8 cellular contexts compared by ENCODE assay signal in genomic region chr11:73376168-73376802, GRCh38. TPM values are rescaled to one million over a fixed set of nuclear protein-coding genes. Genes with fewer than 3 reads are reported as not detected.
DNase-seq lines count a peak whose midpoint lies in the region; ATAC-seq, FAIRE-seq and TF ChIP-seq lines count a peak whose summit lies in the region.

A gene with protein sequence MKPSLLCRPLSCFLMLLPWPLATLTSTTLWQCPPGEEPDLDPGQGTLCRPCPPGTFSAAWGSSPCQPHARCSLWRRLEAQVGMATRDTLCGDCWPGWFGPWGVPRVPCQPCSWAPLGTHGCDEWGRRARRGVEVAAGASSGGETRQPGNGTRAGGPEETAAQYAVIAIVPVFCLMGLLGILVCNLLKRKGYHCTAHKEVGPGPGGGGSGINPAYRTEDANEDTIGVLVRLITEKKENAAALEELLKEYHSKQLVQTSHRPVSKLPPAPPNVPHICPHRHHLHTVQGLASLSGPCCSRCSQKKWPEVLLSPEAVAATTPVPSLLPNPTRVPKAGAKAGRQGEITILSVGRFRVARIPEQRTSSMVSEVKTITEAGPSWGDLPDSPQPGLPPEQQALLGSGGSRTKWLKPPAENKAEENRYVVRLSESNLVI (plus strand): TSS chr11:73376399. CDS start chr11:73389137, 12,738 bp downstream.

- H3K9me3 ChIP-seq in heart right ventricle: no peaks in the 10 kb centered on the region

- peak within 1 kb of the TSS; percentile 86 to 94 for H3K27ac Mint-ChIP-seq in T-cell
- peak within 1 kb of the TSS; percentile 72 for H3K27ac Mint-ChIP-seq in progenitor cell of endocrine pancreas

- 0 to 1% (median 0%) methylated on average over 70 to 95 of the region's 95 CpGs for WGBS in adipose tissue, 3 donors
- 1% methylated on average over 75 to 95 of the region's 95 CpGs for WGBS in heart right ventricle, 2 donors

- H3K9me3 Mint-ChIP-seq in T-cell (no peaks in the 10 kb centered on the region), progenitor cell of endocrine pancreas (ENCODE audit: low read depth) (no peaks in the 10 kb centered on the region)

- H3K4me3 Mint-ChIP-seq in T-cell: peak within 1 kb of the TSS; percentile 82 to 89 (median 88)
- peak within 1 kb of the TSS; percentile 82 for H3K4me3 Mint-ChIP-seq in progenitor cell of endocrine pancreas (ENCODE audit: low read depth)

- H3K27me3 Mint-ChIP-seq in T-cell: no peaks in the 10 kb centered on the region
- H3K27me3 Mint-ChIP-seq in progenitor cell of endocrine pancreas: peaks cover 6% of the 10 kb centered on the region

- CTCF ChIA-PET in T-cell (lab: Charles Lee): interaction anchor here in 1 of 2 donors (1.4 kb wide), 1 partner anchor 25 kb away, joined by 5 read pairs; no protein-coding TSS in a partner anchor

- no peaks in the 10 kb centered on the region for H3K36me3 Mint-ChIP-seq in T-cell
- H3K36me3 Mint-ChIP-seq in progenitor cell of endocrine pancreas (ENCODE audit: insufficient read depth): no peaks in the 10 kb centered on the region

- peak; percentile 89 to 98 (median 94) for TF ChIP-seq CTCF in heart right ventricle (IDR thresholded peaks at IDR 0.05)
- peak; percentile 81 for TF ChIP-seq CTCF in progenitor cell of endocrine pancreas (IDR thresholded peaks at IDR 0.05; ENCODE audit: unreplicated experiment)

- peak; percentile 99 for DNase-seq in GM12891 (ENCODE audit: insufficient read length, low spot score)
- DNase-seq in NCI-H1105 treated with DMSO at 0.1 percent for 48 hours (lab: John Stamatoyannopoulos, UW): peak; percentile 86
- DNase-seq in T-cell: peak; percentile 81 to 97 (median 90)
- DNase-seq in heart right ventricle: peak; percentile 85 to 93
- peak; percentile 95 for DNase-seq in progenitor cell of endocrine pancreas (ENCODE audit: low spot score, unreplicated experiment)
- peak; percentile 88 for DNase-seq in ureter (ENCODE audit: low spot score)

- peak; percentile 96 for TF ChIP-seq POLR2A in GM12891 (IDR thresholded peaks at IDR 0.05; ENCODE audit: low read depth, low read length)

- H3K4me3 ChIP-seq in heart right ventricle: peak within 1 kb of the TSS; percentile 54 to 95 (median 74)

- no peaks in the 10 kb centered on the region for H3K27me3 ChIP-seq in heart right ventricle

- H3K36me3 ChIP-seq in heart right ventricle: peaks cover 0 to 4% (median 0%) of the 10 kb centered on the region in 9 donors

- POLR2A ChIA-PET in T-cell (lab: Charles Lee): no interaction called here

- ATAC-seq in HG02678 (IDR thresholded peaks at IDR 0.05; ENCODE audit: unreplicated experiment) (peak; percentile 79), T-cell (replicated peaks in 1 of 4) (peak; percentile 88 to 96 (median 90)), heart right ventricle (peak; percentile 82 to 94 (median 91))

- intact Hi-C loops in heart right ventricle (cut with DNase I): loop anchor here in 1 of 10 donors (5.0 kb wide), 1 partner anchor 69 kb away; the partner anchor contains the start of gene ARHGEF17

- H3K4me1 ChIP-seq in heart right ventricle: peaks cover 12 to 67% (median 48%) of the 10 kb centered on the region in 9 donors

- H3K4me1 Mint-ChIP-seq in T-cell (peaks cover 42 to 57% (median 43%) of the 10 kb centered on the region in 3 donors), progenitor cell of endocrine pancreas (ENCODE audit: low read depth) (peaks cover 8% of the 10 kb centered on the region)

- H3K27ac ChIP-seq in adipose tissue (ENCODE audit: low read depth, low read length) (peak within 1 kb of the TSS; percentile 68), heart right ventricle (peak within 1 kb of the TSS in 9 of 10 donors; percentile 64 to 99 (median 82))

- FAIRE-seq in GM12891 (lab: Jason Lieb, UNC): peak; percentile 100

TF ChIP-seq in GM12891, 5 proteins besides CTCF, POLR2A, EP300 and RAD21:
- TF ChIP-seq TAF1 (IDR thresholded peaks at IDR 0.05; ENCODE audit: low read depth, low read length) (peak; percentile 88), PAX5 (IDR thresholded peaks at IDR 0.05; ENCODE audit: insufficient read depth, low read length, severe bottlenecking) (no peak), POU2F2 (IDR thresholded peaks at IDR 0.05; ENCODE audit: low read depth, low read length) (peak; percentile 82; the same call in 1 of the 2 replicates), POLR2AphosphoS5 (IDR thresholded peaks at IDR 0.05; ENCODE audit: low read depth, low read length) (peak; percentile 91), SPI1 (IDR thresholded peaks at IDR 0.05; ENCODE audit: low read depth, low read length) (no peak)

RNA-seq across cellular contexts. Expression of the gene that starts here (rescaled TPM):
- polyA plus RNA-seq in GM12891 (2012; ENCODE audit: low read depth, missing spikeins): 12.5 TPM
- total RNA-seq in T-cell (100 to 1,000 TPM in 1 of 5 donors, 10 to 100 TPM in 4; 15.6 to 113 (median 19.9) TPM), heart right ventricle (1 to 10 TPM; 1.0 to 9.2 (median 2.7) TPM), progenitor cell of endocrine pancreas (5.3 and 5.7 TPM in 2 replicates), ureter (3.6 TPM)
- polyA plus RNA-seq in adipose tissue (1 to 10 TPM in 2 of 3 donors, under 1 TPM in 1; 0.74 to 9.7 (median 2.1) TPM), heart right ventricle (1 to 10 TPM; 2.0 to 5.6 TPM)

Comparison
In these comparisons a context has a peak if more than half of its experiments do, and no peak if none do; other contexts are left out.
1. Peak in every context shown above with its lines: DNase-seq, ATAC-seq, H3K4me3 ChIP-seq and H3K27ac ChIP-seq.